ENCODE assay signal across 1 cellular context in genomic region chr12:66066071-66066928, GRCh38.
TF ChIP-seq lines count a peak whose summit lies in the region.

No MANE protein-coding gene starts in this region.

TF ChIP-seq in GM12878, 131 proteins besides CTCF, POLR2A, EP300 and RAD21 (continued from another document):
- no peak for TF ChIP-seq ATF3 (IDR thresholded peaks at IDR 0.05; ENCODE audit: borderline replicate concordance, extremely low read depth, low read depth, low read length)
- TF ChIP-seq NFIC (IDR thresholded peaks at IDR 0.05; ENCODE audit: low read depth, low read length): peak; percentile 63
- TF ChIP-seq FOS (IDR thresholded peaks at IDR 0.05; ENCODE audit: borderline replicate concordance, extremely low read depth, insufficient read length): no peak
- TF ChIP-seq HSF1 (IDR thresholded peaks at IDR 0.05; ENCODE audit: low read depth, low read length): no peak
- no peak for TF ChIP-seq MXI1 (IDR thresholded peaks at IDR 0.05; ENCODE audit: low read depth, low read length)
- TF ChIP-seq SREBF2 (IDR thresholded peaks at IDR 0.05; ENCODE audit: low read length): no peak
- no peak for TF ChIP-seq ASH2L (IDR thresholded peaks at IDR 0.05; ENCODE audit: borderline replicate concordance, low read depth)
- no peak for TF ChIP-seq CREB1 (IDR thresholded peaks at IDR 0.05; ENCODE audit: low read depth)
- no peak for TF ChIP-seq BRCA1 (IDR thresholded peaks at IDR 0.05; ENCODE audit: low read depth, low read length)
- TF ChIP-seq FOXK2 (IDR thresholded peaks at IDR 0.05): no peak; the same call in 1 of the 2 replicates
- TF ChIP-seq TAF1 (IDR thresholded peaks at IDR 0.05; ENCODE audit: borderline replicate concordance, low read depth, low read length): no peak
- TF ChIP-seq USF2 (IDR thresholded peaks at IDR 0.05; ENCODE audit: borderline replicate concordance, low read depth, low read length): no peak
- no peak for TF ChIP-seq NKRF (conservative IDR thresholded peaks at IDR 0.05)
- TF ChIP-seq NR2F1 (conservative IDR thresholded peaks at IDR 0.05): peak; percentile 64
- TF ChIP-seq JUNB (IDR thresholded peaks at IDR 0.05): 0 out of 2 replicates have a peak, but pooled peaks have one; percentile 3
- TF ChIP-seq RELB (IDR thresholded peaks at IDR 0.05; ENCODE audit: low read depth): peak; percentile 86
- no peak for TF ChIP-seq TCF3 (IDR thresholded peaks at IDR 0.05; ENCODE audit: borderline replicate concordance, insufficient read depth, low read depth, low read length)
- TF ChIP-seq ZNF384 (IDR thresholded peaks at IDR 0.05; ENCODE audit: borderline replicate concordance, low read depth, low read length): no peak
- no peak for TF ChIP-seq NFXL1 (IDR thresholded peaks at IDR 0.05; ENCODE audit: borderline replicate concordance)
- no peak for TF ChIP-seq CHD1 (IDR thresholded peaks at IDR 0.05; ENCODE audit: low read depth, low read length)
- TF ChIP-seq MLLT1 (IDR thresholded peaks at IDR 0.05): peak; percentile 90
- no peak for TF ChIP-seq MTA3 (IDR thresholded peaks at IDR 0.05; ENCODE audit: borderline replicate concordance, low read length)
- TF ChIP-seq SPI1 (IDR thresholded peaks at IDR 0.05; ENCODE audit: borderline replicate concordance, insufficient read depth, low read depth, low read length): no peak
- TF ChIP-seq RUNX3 (IDR thresholded peaks at IDR 0.05; ENCODE audit: low read length): peak; percentile 96
- 0 out of 2 replicates have a peak, but pooled peaks have one; percentile 13 for TF ChIP-seq CHD2 (IDR thresholded peaks at IDR 0.05; ENCODE audit: borderline replicate concordance, low read depth, low read length)
- peak; percentile 71 for TF ChIP-seq DPF2 (IDR thresholded peaks at IDR 0.05)
- no peak for TF ChIP-seq STAT1 (conservative IDR thresholded peaks at IDR 0.05)
- no peak for TF ChIP-seq ZNF687 (IDR thresholded peaks at IDR 0.05)
- TF ChIP-seq HDAC2 (IDR thresholded peaks at IDR 0.05): no peak
- no peak for TF ChIP-seq TARDBP (IDR thresholded peaks at IDR 0.05; ENCODE audit: borderline replicate concordance)
- 0 out of 2 replicates have a peak, but pooled peaks have one; percentile 24 for TF ChIP-seq RAD51 (IDR thresholded peaks at IDR 0.05)
- TF ChIP-seq ZSCAN29 (IDR thresholded peaks at IDR 0.05): no peak
- no peak for TF ChIP-seq PBX3 (IDR thresholded peaks at IDR 0.05; ENCODE audit: insufficient replicate concordance, low read depth, low read length)
- no peak for TF ChIP-seq ZNF622 (IDR thresholded peaks at IDR 0.05)
- 0 out of 2 replicates have a peak, but pooled peaks have one; percentile 58 for TF ChIP-seq CBX5 (IDR thresholded peaks at IDR 0.05; ENCODE audit: low read depth)
- TF ChIP-seq MTA2 (IDR thresholded peaks at IDR 0.05; ENCODE audit: low read depth): peak; percentile 95
- no peak; the same call in 1 of the 2 replicates for TF ChIP-seq SMC3 (IDR thresholded peaks at IDR 0.05; ENCODE audit: borderline replicate concordance, low read length)
- peak; percentile 86 for TF ChIP-seq ZNF217 (IDR thresholded peaks at IDR 0.05)
- TF ChIP-seq CBX3 (IDR thresholded peaks at IDR 0.05; ENCODE audit: borderline replicate concordance, low read depth): no peak
- no peak for TF ChIP-seq ZNF24 (IDR thresholded peaks at IDR 0.05)
- no peak for TF ChIP-seq ESRRA (IDR thresholded peaks at IDR 0.05; ENCODE audit: low read length)
- TF ChIP-seq ZNF274 (IDR thresholded peaks at IDR 0.05; ENCODE audit: insufficient read depth, insufficient read length): no peak
- TF ChIP-seq TCF7 (IDR thresholded peaks at IDR 0.05; ENCODE audit: borderline replicate concordance): 0 out of 2 replicates have a peak, but pooled peaks have one; percentile 21
- TF ChIP-seq PRDM15 (CRISPR knock-in tag; IDR thresholded peaks at IDR 0.05): no peak
- TF ChIP-seq NR2C1 (IDR thresholded peaks at IDR 0.05): no peak
